ENCODE assay signal across 10 cellular contexts in the genomic region with DNA sequence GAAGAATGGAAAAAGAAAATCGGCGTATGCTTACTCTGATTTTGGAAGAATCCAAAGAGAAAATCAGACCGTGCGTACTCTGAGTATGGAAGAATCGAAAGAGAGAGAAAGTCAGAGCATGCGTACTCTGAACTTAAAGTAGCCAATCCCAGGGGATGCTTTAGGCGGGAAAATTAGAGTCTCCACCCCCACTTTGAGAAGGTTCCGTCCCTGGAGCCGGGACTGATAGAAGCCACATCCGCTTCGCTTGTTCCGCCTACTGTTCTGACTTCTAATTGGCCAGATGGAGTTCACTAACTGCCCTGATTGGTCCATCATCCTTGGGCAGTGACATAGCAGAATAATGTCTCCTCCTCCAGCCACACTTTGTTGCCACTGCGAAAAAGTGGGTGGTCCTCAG. TPM values are rescaled to one million over a fixed set of nuclear protein-coding genes. Genes with fewer than 3 reads are reported as not detected.
"Had no signal": no experiment of that assay in that cellular context is flagged by ENCODE, and none has a peak within 500 bp of the region (broad histone marks: within the 10 kb centered on the region; RNA-seq: fewer than 3 reads in every experiment).

A gene with protein sequence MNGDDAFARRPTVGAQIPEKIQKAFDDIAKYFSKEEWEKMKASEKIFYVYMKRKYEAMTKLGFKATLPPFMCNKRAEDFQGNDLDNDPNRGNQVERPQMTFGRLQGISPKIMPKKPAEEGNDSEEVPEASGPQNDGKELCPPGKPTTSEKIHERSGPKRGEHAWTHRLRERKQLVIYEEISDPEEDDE (minus strand): TSS at position 101 of the 400 bp plus-strand sequence. CDS start 1,429 bp downstream, outside the sequence.

RNA-seq across cellular contexts. Expression of the gene that starts here (rescaled TPM):
- total RNA-seq: OCI-LY7, PC-3, Peyer's patch, Right ventricle myocardium inferior, Right ventricle myocardium superior, RPMI7951, SJCRH30, SJSA1, SK-MEL-5, T-cell had no signal
